1 cellular context compared by ENCODE assay signal in genomic region chr6:134766497-134766896, GRCh38.
TF ChIP-seq lines count a peak whose summit lies in the region.

No MANE protein-coding gene starts in this region.

TF ChIP-seq in GM23338, 12 proteins besides CTCF, POLR2A, EP300 and RAD21 (continued from another document):
- no peak for TF ChIP-seq ZNF462 (CRISPR knock-in tag; IDR thresholded peaks at IDR 0.05)
